Comparison of ENCODE assay signal across 17 cellular contexts in genomic region chr3:36394176-36394575, GRCh38. TPM values are rescaled to one million over a fixed set of nuclear protein-coding genes. Genes with fewer than 3 reads are reported as not detected.
DNase-seq lines count a peak whose midpoint lies in the region; ATAC-seq and TF ChIP-seq lines count a peak whose summit lies in the region.
"Had no signal": no experiment of that assay in that cellular context is flagged by ENCODE, and none has a peak within 500 bp of the region (broad histone marks: within the 10 kb centered on the region; RNA-seq: fewer than 3 reads in every experiment).

No MANE protein-coding gene starts in this region.

- H3K4me2 ChIP-seq in BLaER1 treated with 17β-estradiol and CSF1 and Interleukin-3, amounts not matched to agents 10 nM and 100 nM, result peak overlapping the region in 10 of 11 experiments; percentile 14 to 73 (median 59); a peak in 15 of 22 replicates
- H3K4me2 ChIP-seq in parathyroid adenoma (ENCODE audit: low read length), result no peak overlapping the region

- no peaks in the 10 kb centered on the region for H3K27me3 ChIP-seq in BLaER1 treated with 17β-estradiol and CSF1 and Interleukin-3, amounts not matched to agents 10 nM and 100 nM
- H3K27me3 ChIP-seq in adipocyte (replicated peaks; ENCODE audit: control insufficient read depth, insufficient read depth, low read length) (no peaks in the 10 kb centered on the region), parathyroid adenoma (ENCODE audit: control insufficient read depth, insufficient read depth, low read length) (no peaks in the 10 kb centered on the region), colonic mucosa (no peaks in the 10 kb centered on the region)
- H3K27me3 ChIP-seq: BLaER1 had no signal

- H3K9me3 ChIP-seq in BLaER1 treated with 17β-estradiol and CSF1 and Interleukin-3, amounts not matched to agents 10 nM and 100 nM (replicated peaks in 1 of 11), result 0 out of 22 replicates have a peak, but pooled peaks cover 0 to 3% (median 0%) of the 10 kb centered on the region in 11 experiments
- H3K9me3 ChIP-seq in adipocyte (ENCODE audit: control insufficient read depth, low read length), result no peaks in the 10 kb centered on the region
- no peaks in the 10 kb centered on the region for H3K9me3 ChIP-seq in parathyroid adenoma (ENCODE audit: control insufficient read depth, low read length)
- no peaks in the 10 kb centered on the region for H3K9me3 ChIP-seq in colonic mucosa
- H3K9me3 ChIP-seq: BLaER1 had no signal

- DNase-seq in adipocyte (ENCODE audit: low read depth), result peak; percentile 60
- DNase-seq in fibroblast of gingiva (ENCODE audit: low read depth), result peak; percentile 68
- DNase-seq in colonic mucosa, result no peak
- DNase-seq in SK-N-DZ (ENCODE audit: low spot score), result no peak
- no peak for DNase-seq in Ammon's horn (ENCODE audit: low spot score)
- DNase-seq: CD8-positive, alpha-beta memory T cell; DMS79 treated with DMSO at 0.1 percent for 48 hours; HFFc6; NCI-H187; NCI-H748 treated with DMSO at 0.1 percent for 48 hours; OCI-M1 had no signal

- H3K4me1 ChIP-seq in BLaER1 treated with 17β-estradiol and CSF1 and Interleukin-3, amounts not matched to agents 10 nM and 100 nM, result peaks cover 0 to 37% (median 23%) of the 10 kb centered on the region in 10 experiments; a peak in 18 of 20 replicates
- H3K4me1 ChIP-seq in adipocyte (ENCODE audit: control insufficient read depth, insufficient read depth, low read length) (peaks cover 18% of the 10 kb centered on the region), parathyroid adenoma (peaks cover 24% of the 10 kb centered on the region), colonic mucosa (no peaks in the 10 kb centered on the region)

- H3K27ac ChIP-seq in BLaER1 treated with 17β-estradiol and CSF1 and Interleukin-3, amounts not matched to agents 10 nM and 100 nM, result peak overlapping the region; percentile 5 to 83 (median 68); a peak in 19 of 22 replicates
- peak overlapping the region; percentile 61 for H3K27ac ChIP-seq in parathyroid adenoma
- no peak overlapping the region for H3K27ac ChIP-seq in colonic mucosa
- H3K27ac ChIP-seq: BLaER1, RWPE1 had no signal

- H3K4me3 ChIP-seq in BLaER1 treated with 17β-estradiol and CSF1 and Interleukin-3, amounts not matched to agents 10 nM and 100 nM, result no peak overlapping the region
- peak overlapping the region; percentile 52 for H3K4me3 ChIP-seq in adipocyte (ENCODE audit: low read length)
- H3K4me3 ChIP-seq in parathyroid adenoma (ENCODE audit: low read depth, low read length), result no peak overlapping the region
- no peak overlapping the region for H3K4me3 ChIP-seq in colonic mucosa
- H3K4me3 ChIP-seq: BLaER1, K562 had no signal

- no peak overlapping the region for H2AFZ ChIP-seq in parathyroid adenoma

- H3K9ac ChIP-seq in BLaER1 treated with 17β-estradiol and CSF1 and Interleukin-3, amounts not matched to agents 10 nM and 100 nM, result peak overlapping the region in 6 of 11 experiments; percentile 15 to 67 (median 59); a peak in 11 of 22 replicates
- H3K9ac ChIP-seq in adipocyte (ENCODE audit: low read length), result no peak overlapping the region
- no peak overlapping the region for H3K9ac ChIP-seq in parathyroid adenoma
- H3K9ac ChIP-seq in colonic mucosa (ENCODE audit: low read depth in 2 of 2, low read length in 2 of 2), result no peak overlapping the region
- H3K9ac ChIP-seq: BLaER1 had no signal

- no peak for TF ChIP-seq CTCF in parathyroid adenoma (IDR thresholded peaks at IDR 0.05)
- no peak for TF ChIP-seq CTCF in colonic mucosa (IDR thresholded peaks at IDR 0.05)

- H4K20me1 ChIP-seq in BLaER1 treated with 17β-estradiol and CSF1 and Interleukin-3, amounts not matched to agents 10 nM and 100 nM, result no peaks in the 10 kb centered on the region
- H4K20me1 ChIP-seq: BLaER1 had no signal

- no peaks in the 10 kb centered on the region for H3K79me2 ChIP-seq in parathyroid adenoma

- H3K36me3 ChIP-seq in BLaER1 treated with 17β-estradiol and CSF1 and Interleukin-3, amounts not matched to agents 10 nM and 100 nM, result no peaks in the 10 kb centered on the region
- H3K36me3 ChIP-seq in adipocyte (ENCODE audit: control insufficient read depth, insufficient read depth, low read length, severe bottlenecking) (no peaks in the 10 kb centered on the region), parathyroid adenoma (ENCODE audit: control insufficient read depth, insufficient read depth, low read length) (no peaks in the 10 kb centered on the region), colonic mucosa (no peaks in the 10 kb centered on the region)
- H3K36me3 ChIP-seq: BLaER1 had no signal

- intact Hi-C loops in colonic mucosa (cut with DNase I), result no loop called here

- no peak for ATAC-seq in GM18868 (IDR thresholded peaks at IDR 0.05; ENCODE audit: unreplicated experiment)
- ATAC-seq: K562 had no signal

RNA-seq across cellular contexts. Expression of gene STAC, which starts 13.9 kb away (rescaled TPM):
- total RNA-seq in colonic mucosa, result 1 to 10 TPM in 1 of 2 donors, under 1 TPM in 1; 0.42 to 1.1 TPM
- 43.3 and 45.0 TPM in 2 replicates for polyA plus RNA-seq in SK-N-DZ (2014; cell fraction: cytosol; rRNA removed)
- polyA plus RNA-seq in SK-N-DZ (2014; cell fraction: nucleus; rRNA removed), result 46.1 and 53.3 TPM in 2 replicates
- total RNA-seq: CD8-positive, alpha-beta memory T cell; HFFc6; K562 had no signal
- polyA plus RNA-seq: CD8-positive, alpha-beta memory T cell had no signal

Comparison
In these comparisons a context has a peak if more than half of its experiments do, and no peak if none do; other contexts are left out.
1. H3K9ac ChIP-seq: peak in BLaER1 treated with 17β-estradiol and CSF1 and Interleukin-3, amounts not matched to agents 10 nM and 100 nM (6 of 11); none in adipocyte (single experiment), parathyroid adenoma (single experiment) and colonic mucosa (0 of 2).
2. DNase-seq: peak in adipocyte (single experiment) and fibroblast of gingiva (single experiment); none in colonic mucosa (single experiment), SK-N-DZ (single experiment) and Ammon's horn (single experiment).